Comparison of ENCODE assay signal across 13 cellular contexts in the genomic region with DNA sequence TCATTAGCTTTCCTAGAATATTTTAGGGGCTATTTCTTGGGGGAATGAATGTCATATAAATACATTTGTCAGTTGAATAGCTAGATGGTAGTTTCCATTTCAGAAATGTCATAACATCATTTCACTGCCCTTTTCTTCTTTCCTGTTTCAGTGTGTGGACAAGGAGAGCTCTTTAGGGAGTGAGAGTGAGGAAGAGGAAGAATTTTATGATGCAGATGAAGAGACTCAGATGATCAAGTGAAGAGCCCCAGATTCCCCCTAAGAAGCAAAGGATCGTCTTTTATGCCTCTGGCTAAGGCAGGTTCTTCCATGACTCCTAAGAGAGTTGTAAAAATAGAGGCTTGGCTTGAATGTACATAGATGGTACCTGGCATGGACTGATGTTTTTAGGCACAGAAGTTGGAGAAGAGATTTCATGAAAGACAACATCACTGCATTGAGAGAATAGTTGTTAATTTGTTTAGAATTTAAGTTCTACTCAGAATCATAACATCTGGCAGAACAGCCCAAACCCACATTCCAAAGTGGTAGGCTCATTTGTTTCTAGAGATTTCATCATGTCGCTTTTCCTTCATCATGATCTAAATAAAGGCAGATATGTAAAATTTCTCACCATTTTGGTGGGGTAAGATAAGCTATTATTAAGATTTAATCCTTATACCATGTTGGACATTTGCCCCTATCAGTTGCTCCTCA. TPM values are rescaled to one million over a fixed set of nuclear protein-coding genes. Genes with fewer than 3 reads are reported as not detected.
DNase-seq lines count a peak whose midpoint lies in the region; ATAC-seq and TF ChIP-seq lines count a peak whose summit lies in the region.
"Had no signal": no experiment of that assay in that cellular context is flagged by ENCODE, and none has a peak within 500 bp of the region (broad histone marks: within the 10 kb centered on the region; RNA-seq: fewer than 3 reads in every experiment).

No MANE protein-coding gene starts in this region.

- POLR2A ChIA-PET in AG04449 (lab: Yijun Ruan, JAX), result interaction anchor here (1.1 kb wide), 1 partner anchor 56 kb away, joined by 3 read pairs; no protein-coding TSS in a partner anchor
- POLR2A ChIA-PET in PC-3 (lab: Charles Lee; ENCODE audit: unreplicated experiment), result no interaction called here

- H3K9ac ChIP-seq in PC-3 (ENCODE audit: low read length), result no peak overlapping the region
- H3K9ac ChIP-seq: BLaER1 had no signal

- H3K27me3 ChIP-seq in PC-3 (ENCODE audit: low read length) (no peaks in the 10 kb centered on the region), esophagus muscularis mucosa (no peaks in the 10 kb centered on the region)
- H3K27me3 ChIP-seq: BLaER1, ovary, thyroid gland had no signal

- H3K4me3 ChIP-seq in AG04449 (ENCODE audit: low read depth, low read length) (no peak overlapping the region), PC-3 (ENCODE audit: low read length) (no peak overlapping the region), esophagus muscularis mucosa (no peak overlapping the region)
- H3K4me3 ChIP-seq: BLaER1, ovary, thyroid gland had no signal

- no peak overlapping the region for H3K27ac ChIP-seq in PC-3 (ENCODE audit: low read length)
- peak overlapping the region; percentile 44 to 59 (median 49) for H3K27ac ChIP-seq in esophagus muscularis mucosa (replicated peaks in 1 of 4)
- H3K27ac ChIP-seq: BLaER1, ovary had no signal

- no peaks in the 10 kb centered on the region for H3K9me3 ChIP-seq in PC-3 (ENCODE audit: low read length)
- no peaks in the 10 kb centered on the region for H3K9me3 ChIP-seq in esophagus muscularis mucosa
- H3K9me3 ChIP-seq: BLaER1, ovary, thyroid gland had no signal

- H3K4me1 ChIP-seq in PC-3 (ENCODE audit: insufficient read depth, low read length) (no peaks in the 10 kb centered on the region), esophagus muscularis mucosa (no peaks in the 10 kb centered on the region)
- H3K4me1 ChIP-seq: BLaER1, thyroid gland had no signal

- 83% methylated on average over 2 of the region's 2 CpGs for WGBS in esophagus muscularis mucosa

- no peak for TF ChIP-seq EP300 in esophagus muscularis mucosa (IDR thresholded peaks at IDR 0.05)

- H4K20me1 ChIP-seq in PC-3 (ENCODE audit: low read length), result no peaks in the 10 kb centered on the region
- H4K20me1 ChIP-seq: BLaER1 had no signal

- CTCF ChIA-PET in AG04449 (lab: Yijun Ruan, JAX), result interaction anchor here (1.7 kb wide), 1 partner anchor 72 kb away, joined by 8 read pairs; no protein-coding TSS in a partner anchor
- CTCF ChIA-PET in PC-3 (lab: Charles Lee), result no interaction called here

- no peaks in the 10 kb centered on the region for H3K9me2 ChIP-seq in PC-3 (replicated peaks; ENCODE audit: low read length)

- no peak overlapping the region for H3K4me2 ChIP-seq in PC-3 (ENCODE audit: low read length)
- H3K4me2 ChIP-seq: BLaER1 had no signal

- H3F3A ChIP-seq in PC-3 (ENCODE audit: low read length, unreplicated experiment), result no peaks in the 10 kb centered on the region

- no peak for TF ChIP-seq POLR2A in esophagus muscularis mucosa (IDR thresholded peaks at IDR 0.05; ENCODE audit: low read depth)

- H3K36me3 ChIP-seq in PC-3 (ENCODE audit: low read depth, low read length) (no peaks in the 10 kb centered on the region), esophagus muscularis mucosa (peaks cover 0 to 19% (median 0%) of the 10 kb centered on the region in 4 donors)
- H3K36me3 ChIP-seq: BLaER1, ovary had no signal

- intact Hi-C loops in PC-3 (cut with micrococcal nuclease) (no loop called here), esophagus muscularis mucosa (cut with DNase I) (no loop called here), head of caudate nucleus (cut with DNase I) (no loop called here)

- no peak; the same call in 1 of the 2 replicates for ATAC-seq in PC-3

- TF ChIP-seq CTCF in AG04449 (IDR thresholded peaks at IDR 0.05; ENCODE audit: insufficient read depth, low read length, missing control alignments) (no peak), PC-3 (conservative IDR thresholded peaks at IDR 0.05; ENCODE audit: low read depth, low read length) (no peak), esophagus muscularis mucosa (IDR thresholded peaks at IDR 0.05) (no peak)

- peak; percentile 21 for DNase-seq in AG04449 (ENCODE audit: low read depth, low spot score)
- DNase-seq in PC-3, result no peak
- DNase-seq in esophagus muscularis mucosa (ENCODE audit: extremely low spot score), result no peak
- DNase-seq in non-pigmented ciliary epithelial cell (ENCODE audit: low read depth), result peak; percentile 56
- DNase-seq in head of caudate nucleus, result no peak
- DNase-seq in CD1c-positive myeloid dendritic cell (ENCODE audit: extremely low spot score), result no peak
- no peak for DNase-seq in activated CD4-positive, CD25-positive, alpha-beta regulatory T cell (lab: John Stamatoyannopoulos, UW)
- DNase-seq in NCI-H2196 treated with DMSO at 0.1 percent for 48 hours (lab: John Stamatoyannopoulos, UW; ENCODE audit: unreplicated experiment), result no peak
- DNase-seq: NCI-H1048, NCI-H774, ovary, thyroid gland had no signal

- H2AFZ ChIP-seq in PC-3 (ENCODE audit: low read length), result no peak overlapping the region

- TSS peak; percentile 90 for BruUV-seq in PC-3 (replicated peaks; lab: Mats Ljungman, UMichigan)

- no peaks in the 10 kb centered on the region for H3K79me2 ChIP-seq in PC-3 (ENCODE audit: low read length)

RNA-seq across cellular contexts. Expression of a gene that starts 44.2 kb away (rescaled TPM):
- total RNA-seq in PC-3 (2014; rRNA removed) (1.4 and 2.6 TPM in 2 replicates), esophagus muscularis mucosa (under 1 TPM in 3 of 4 donors, not detected in 1; under 0.01 to 0.17 (median 0.11) TPM)
- total RNA-seq: ovary had no signal

Comparison
In these comparisons a context has a peak if more than half of its experiments do, and no peak if none do; other contexts are left out.
1. DNase-seq: peak in AG04449 (single experiment) and non-pigmented ciliary epithelial cell (single experiment); none in PC-3 (single experiment), esophagus muscularis mucosa (single experiment), head of caudate nucleus (0 of 42), CD1c-positive myeloid dendritic cell (single experiment), activated CD4-positive, CD25-positive, alpha-beta regulatory T cell (0 of 4) and NCI-H2196 treated with DMSO at 0.1 percent for 48 hours (single experiment).